1 cellular context compared by ENCODE assay signal in genomic region chr1:1281533-1282321, GRCh38.
TF ChIP-seq lines count a peak whose summit lies in the region.

No MANE protein-coding gene starts in this region.

TF ChIP-seq in HepG2, 621 proteins besides CTCF, POLR2A, EP300 and RAD21 (continued from another document and continues in another):
- TF ChIP-seq ZHX2 (IDR thresholded peaks at IDR 0.05; ENCODE audit: low read depth) (no peak), ZHX2 (CRISPR knock-in tag; IDR thresholded peaks at IDR 0.05; ENCODE audit: borderline replicate concordance) (no peak), ZNF770 (CRISPR knock-in tag; IDR thresholded peaks at IDR 0.05) (peak; percentile 64; the same call in 1 of the 2 replicates), RAD51 (IDR thresholded peaks at IDR 0.05; ENCODE audit: borderline replicate concordance) (no peak), MAZ (IDR thresholded peaks at IDR 0.05; ENCODE audit: borderline replicate concordance, low read depth, low read length) (peak; percentile 57), MAZ (CRISPR knock-in tag; IDR thresholded peaks at IDR 0.05; ENCODE audit: low read depth) (peak; percentile 92), ZNF33B (CRISPR knock-in tag; IDR thresholded peaks at IDR 0.05) (no peak), SRY (CRISPR knock-in tag; IDR thresholded peaks at IDR 0.05) (no peak), ZNF225 (CRISPR knock-in tag; IDR thresholded peaks at IDR 0.05) (0 out of 2 replicates have a peak, but pooled peaks have one; percentile 28), MTERF4 (CRISPR knock-in tag; IDR thresholded peaks at IDR 0.05) (no peak), ZNF792 (CRISPR knock-in tag; IDR thresholded peaks at IDR 0.05) (no peak; the same call in 1 of the 2 replicates), SKIL (CRISPR knock-in tag; IDR thresholded peaks at IDR 0.05; ENCODE audit: borderline replicate concordance) (no peak), ZNF343 (CRISPR knock-in tag; IDR thresholded peaks at IDR 0.05) (no peak; the same call in 1 of the 2 replicates), ZNF720 (CRISPR knock-in tag; IDR thresholded peaks at IDR 0.05) (no peak), HNRNPH1 (optimal IDR thresholded peaks at IDR 0.05; ENCODE audit: low read depth, low read length) (no peak), ZFYVE20 (CRISPR knock-in tag; IDR thresholded peaks at IDR 0.05; ENCODE audit: borderline replicate concordance, low read depth) (no peak), NR2F1 (CRISPR knock-in tag; IDR thresholded peaks at IDR 0.05) (peak; percentile 12 to 52; a peak in 1 of 4 replicates), TRIM22 (IDR thresholded peaks at IDR 0.05) (no peak), FOSL1 (CRISPR knock-in tag; IDR thresholded peaks at IDR 0.05; ENCODE audit: borderline replicate concordance) (no peak), ZNF205 (CRISPR knock-in tag; IDR thresholded peaks at IDR 0.05) (no peak; the same call in 1 of the 2 replicates), CHCHD3 (CRISPR knock-in tag; IDR thresholded peaks at IDR 0.05) (no peak), ZNF780A (CRISPR knock-in tag; IDR thresholded peaks at IDR 0.05) (peak; percentile 36; the same call in 1 of the 2 replicates), ATAD3A (CRISPR knock-in tag; IDR thresholded peaks at IDR 0.05) (no peak), ZNF446 (CRISPR knock-in tag; IDR thresholded peaks at IDR 0.05) (0 out of 2 replicates have a peak, but pooled peaks have one; percentile 45), PAXIP1 (CRISPR knock-in tag; conservative IDR thresholded peaks at IDR 0.05) (peak; percentile 96), MBD4 (IDR thresholded peaks at IDR 0.05; ENCODE audit: borderline replicate concordance, low read length) (no peak), XBP1 (CRISPR knock-in tag; IDR thresholded peaks at IDR 0.05) (no peak), ZNF75D (CRISPR knock-in tag; IDR thresholded peaks at IDR 0.05; ENCODE audit: borderline replicate concordance) (no peak), HMGXB4 (CRISPR knock-in tag; IDR thresholded peaks at IDR 0.05; ENCODE audit: borderline replicate concordance in 1 of 2, low read depth in 1 of 2) (peak; percentile 19 to 37; a peak in 1 of 4 replicates), ZBTB46 (CRISPR knock-in tag; IDR thresholded peaks at IDR 0.05; ENCODE audit: borderline replicate concordance) (no peak; the same call in 1 of the 2 replicates), PCBP2 (optimal IDR thresholded peaks at IDR 0.05; ENCODE audit: low read depth, low read length, poor library complexity, severe bottlenecking) (no peak), ZNF576 (CRISPR knock-in tag; IDR thresholded peaks at IDR 0.05) (no peak), ZNF567 (CRISPR knock-in tag; IDR thresholded peaks at IDR 0.05; ENCODE audit: borderline replicate concordance) (no peak), ZNF629 (CRISPR knock-in tag; conservative IDR thresholded peaks at IDR 0.05) (no peak), ZNF644 (CRISPR knock-in tag; IDR thresholded peaks at IDR 0.05; ENCODE audit: low read depth) (no peak), GLMP (CRISPR knock-in tag; IDR thresholded peaks at IDR 0.05; ENCODE audit: borderline replicate concordance) (no peak)
